Comparison of ENCODE assay signal across 8 cellular contexts in the genomic region with DNA sequence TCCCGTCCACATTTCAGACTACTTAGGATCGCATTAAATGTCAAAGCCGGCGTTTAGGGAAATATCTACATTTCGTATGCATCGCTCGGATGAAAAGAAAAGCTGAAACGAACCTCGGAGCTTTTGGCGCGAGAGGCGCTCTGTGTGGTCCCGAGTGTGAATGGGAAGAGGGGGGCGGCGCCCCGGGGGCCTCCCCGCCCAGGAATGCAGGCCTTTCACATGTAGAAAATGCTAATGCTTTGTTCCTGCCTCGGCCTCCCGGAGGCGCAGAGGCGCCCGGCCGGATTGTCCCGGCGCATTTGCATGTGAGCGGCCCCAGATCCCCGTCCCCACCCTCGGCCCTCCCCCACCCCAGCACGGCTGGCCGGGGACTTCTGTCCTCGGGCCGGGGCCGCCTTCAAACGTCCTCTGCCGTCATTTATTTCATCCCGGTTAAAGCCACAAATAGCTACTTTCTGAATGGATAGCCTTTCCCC.
A peak's percentile ranks its signal among the peaks of the same experiment; 100 is the strongest.
DNase-seq lines count a peak whose midpoint lies in the region; ATAC-seq and TF ChIP-seq lines count a peak whose summit lies in the region.

No MANE protein-coding gene starts in this region.

- H3K4me3 ChIP-seq in choroid plexus epithelial cell (ENCODE audit: low read depth, low read length) = peak overlapping the region; percentile 58

- TF ChIP-seq POLR2A in GM18505 (IDR thresholded peaks at IDR 0.05; ENCODE audit: borderline replicate concordance, extremely low read depth, insufficient read depth, insufficient read length) = no peak

- TF ChIP-seq CTCF in choroid plexus epithelial cell (conservative IDR thresholded peaks at IDR 0.05; ENCODE audit: low read depth, low read length) = peak; percentile 24

- peak; percentile 41 for DNase-seq in AG08395 (ENCODE audit: low spot score)
- peak; percentile 79 for DNase-seq in OCI-M1 (lab: John Stamatoyannopoulos, UW)
- peak; percentile 54 for DNase-seq in choroid plexus epithelial cell (ENCODE audit: low read depth)
- DNase-seq in left kidney (ENCODE audit: low read depth, low spot score) = peak; percentile 92
- peak; percentile 35 for DNase-seq in stimulated activated naive CD8-positive, alpha-beta T cell treated with anti-CD3 and anti-CD28 coated beads, Interleukin-15, Interleukin-2, amounts not matched to agents 100 U/mL and 50 U/mL, for 24 hours
- no peak for DNase-seq in SIG-M5 (lab: John Stamatoyannopoulos, UW)

- ATAC-seq in GM18505 (IDR thresholded peaks at IDR 0.05; ENCODE audit: unreplicated experiment) = peak; percentile 28
- ATAC-seq in HG02981 (IDR thresholded peaks at IDR 0.05; ENCODE audit: unreplicated experiment) = peak; percentile 30
- peak; percentile 22 for ATAC-seq in stimulated activated naive CD8-positive, alpha-beta T cell treated with anti-CD3 and anti-CD28 coated beads, Interleukin-15, Interleukin-2, amounts not matched to agents 100 U/mL and 50 U/mL, for 24 hours
